ENCODE assay signal across 9 cellular contexts in the genomic region with DNA sequence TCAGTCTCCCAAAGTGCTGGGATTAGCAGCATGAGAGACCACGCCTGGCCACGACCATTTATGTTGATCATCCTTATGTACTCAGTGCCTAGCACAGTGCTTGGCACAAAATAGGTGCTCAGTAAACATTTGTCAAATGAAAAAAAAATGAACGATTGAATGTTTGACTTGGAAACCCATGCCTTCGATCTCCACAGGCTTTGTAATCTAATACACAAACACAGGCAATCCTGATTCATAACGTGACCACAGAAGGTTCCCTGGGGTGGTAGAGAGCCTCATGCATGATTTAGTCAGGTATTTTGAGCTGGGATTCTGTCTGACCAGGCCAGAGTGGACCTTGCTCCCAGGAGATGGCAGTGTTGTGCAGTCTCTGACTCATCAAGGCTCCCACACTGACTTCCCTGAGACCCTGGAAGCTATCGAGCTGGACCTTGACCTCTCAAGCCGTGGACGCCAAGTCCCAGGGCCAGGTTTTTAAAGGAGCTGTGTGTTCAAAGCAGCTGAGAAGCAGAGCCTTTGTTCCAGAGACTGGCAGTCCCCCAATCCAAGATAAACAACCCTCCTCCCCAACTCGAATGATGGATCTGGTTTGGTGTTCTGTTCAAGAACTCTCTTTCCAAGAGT.
DNase-seq lines count a peak whose midpoint lies in the region; ATAC-seq, FAIRE-seq and TF ChIP-seq lines count a peak whose summit lies in the region.
"Had no signal": no experiment of that assay in that cellular context is flagged by ENCODE, and none has a peak within 500 bp of the region (broad histone marks: within the 10 kb centered on the region; RNA-seq: fewer than 3 reads in every experiment).

No MANE protein-coding gene starts in this region.

- 0 out of 7 replicates have a peak, but pooled peaks cover 0 to 2% (median 0%) of the 10 kb centered on the region in 4 experiments for H3K27me3 ChIP-seq in H1 (replicated peaks in 1 of 4; ENCODE audit: control insufficient read depth in 3 of 4, extremely low read depth in 1 of 4, insufficient read depth in 3 of 4, low read length in 3 of 4)
- H3K27me3 ChIP-seq in upper lobe of right lung: no peaks in the 10 kb centered on the region

- WGBS in H1 (ENCODE audit: extremely low coverage in 1 of 2, insufficient coverage in 1 of 2, insufficient read length in 1 of 2, insufficient replicate concordance in 2 of 2, low coverage in 1 of 2, low lambda C conversion rate in 2 of 2, missing lambda C conversion rate in 1 of 2), 2 experiments: 59% methylated on average over 9 of the region's 9 CpGs; no CpG with 5 or more reads in 1 of the 2 experiments

- H3K14ac ChIP-seq in H1 (ENCODE audit: insufficient read length): no peak overlapping the region

- H2BK120ac ChIP-seq in H1 (replicated peaks; ENCODE audit: low read depth, low read length): no peak overlapping the region

- H4K91ac ChIP-seq in H1 (replicated peaks; ENCODE audit: insufficient read length, low read length): no peak overlapping the region

- H3K4me3 ChIP-seq in OCI-LY7 (ENCODE audit: low read depth, low read length, poor library complexity, severe bottlenecking): no peak overlapping the region
- no peak overlapping the region for H3K4me3 ChIP-seq in H1 (ENCODE audit: extremely low read depth in 1 of 4, insufficient read depth in 2 of 4, low read depth in 3 of 4, low read length in 4 of 4)
- no peak overlapping the region for H3K4me3 ChIP-seq in upper lobe of right lung

- peak; percentile 97 to 98 for TF ChIP-seq RAD21 in H1 (IDR thresholded peaks at IDR 0.05 in 1 of 2, conservative IDR thresholded peaks at IDR 0.05 in 1 of 2; ENCODE audit: low read depth in 2 of 2, low read length in 2 of 2)

- H2AFZ ChIP-seq in OCI-LY7 (ENCODE audit: low read length) (no peak overlapping the region), H1 (ENCODE audit: low read length) (peak overlapping the region; percentile 58; the same call in 1 of the 2 replicates)

- no peak overlapping the region for H2AK5ac ChIP-seq in H1 (ENCODE audit: low read depth, low read length)

- H3K4me2 ChIP-seq in OCI-LY7 (ENCODE audit: low read length) (no peak overlapping the region), H1 (ENCODE audit: insufficient read depth in 1 of 2, low read depth in 2 of 2, low read length in 2 of 2) (no peak overlapping the region)

- DNase-seq in OCI-LY7 (ENCODE audit: low spot score) (peak; percentile 45), H1 (ENCODE audit: low read depth in 1 of 2, low spot score in 2 of 2) (peak; percentile 54 to 79), medulla oblongata (ENCODE audit: extremely low spot score) (peak; percentile 65), upper lobe of right lung (no peak)

- no peak overlapping the region; the same call in 1 of the 2 replicates for H2BK20ac ChIP-seq in H1 (ENCODE audit: low read length)

- H3K4me1 ChIP-seq in OCI-LY7 (ENCODE audit: insufficient read depth, low read length, poor library complexity, severe bottlenecking) (no peaks in the 10 kb centered on the region), H1 (replicated peaks in 1 of 4; ENCODE audit: control insufficient read depth in 3 of 4, insufficient read depth in 4 of 4, low read length in 3 of 4) (peaks cover 0 to 3% (median 0%) of the 10 kb centered on the region in 4 experiments; a peak in 2 of 7 replicates), upper lobe of right lung (no peaks in the 10 kb centered on the region)

- POLR2A ChIA-PET in OCI-LY7 (lab: Charles Lee): no interaction called here
- POLR2A ChIA-PET in H1 (lab: Charles Lee; ENCODE audit: partially characterized antibody): interaction anchor here (0.7 kb wide), 1 partner anchor 573 kb away, joined by 4 read pairs; no protein-coding TSS in a partner anchor

- H3K36me3 ChIP-seq in OCI-LY7 (ENCODE audit: insufficient read depth, low read length) (no peaks in the 10 kb centered on the region), H1 (ENCODE audit: control insufficient read depth in 2 of 4, insufficient read depth in 4 of 4, low read length in 3 of 4) (no peaks in the 10 kb centered on the region), upper lobe of right lung (no peaks in the 10 kb centered on the region)

- TF ChIP-seq CTCF in 22Rv1 (IDR thresholded peaks at IDR 0.05) (peak; percentile 76), GM12874 (IDR thresholded peaks at IDR 0.05; ENCODE audit: insufficient read depth, low read depth, low read length) (peak; percentile 38), OCI-LY7 (conservative IDR thresholded peaks at IDR 0.05; ENCODE audit: low read length) (peak; percentile 69), H1 (IDR thresholded peaks at IDR 0.05; ENCODE audit: control extremely low read depth in 1 of 3, insufficient read depth in 1 of 3, low read depth in 1 of 3, low read length in 3 of 3) (peak; percentile 83 to 96 (median 88)), upper lobe of right lung (IDR thresholded peaks at IDR 0.05) (peak; percentile 54)

- 0 out of 2 replicates have a peak overlapping the region, but pooled peaks have one; percentile 54 for H2BK5ac ChIP-seq in H1 (ENCODE audit: low read depth, low read length)

- no peak overlapping the region for H3K4ac ChIP-seq in H1 (replicated peaks; ENCODE audit: insufficient read length, low read depth, low read length)

- H3K9ac ChIP-seq in H1 (replicated peaks in 1 of 4; ENCODE audit: extremely low read depth in 1 of 4, low read depth in 3 of 4, low read length in 3 of 4): no peak overlapping the region

- H3K9me3 ChIP-seq in OCI-LY7 (ENCODE audit: low read length): no peaks in the 10 kb centered on the region
- peaks cover 0 to 4% of the 10 kb centered on the region in 2 experiments; a peak in 2 of 4 replicates for H3K9me3 ChIP-seq in H1 (ENCODE audit: insufficient read depth in 2 of 2, low read depth in 1 of 2, low read length in 1 of 2)
- no peaks in the 10 kb centered on the region for H3K9me3 ChIP-seq in upper lobe of right lung

- ATAC-seq in HG03159 (IDR thresholded peaks at IDR 0.05; ENCODE audit: unreplicated experiment) (peak; percentile 66), upper lobe of right lung (peak; percentile 89), GM21825 (IDR thresholded peaks at IDR 0.05; ENCODE audit: unreplicated experiment) (no peak)

- H3K79me2 ChIP-seq in OCI-LY7 (ENCODE audit: insufficient read depth, low read depth, low read length) (no peaks in the 10 kb centered on the region), H1 (ENCODE audit: control insufficient read depth in 1 of 2, insufficient read depth in 2 of 2, low read length in 2 of 2) (no peaks in the 10 kb centered on the region)

- H3K9me2 ChIP-seq in OCI-LY7 (ENCODE audit: insufficient read depth, low read length): no peaks in the 10 kb centered on the region

- H3K56ac ChIP-seq in H1 (replicated peaks; ENCODE audit: insufficient read length, low read depth, low read length): no peak overlapping the region

- no peak for TF ChIP-seq POLR2A in H1 (IDR thresholded peaks at IDR 0.05; ENCODE audit: control extremely low read depth in 1 of 2, low read depth in 2 of 2, low read length in 2 of 2)

- H3K79me1 ChIP-seq in H1 (ENCODE audit: low read depth, low read length): no peaks in the 10 kb centered on the region

- no peak for TF ChIP-seq EP300 in H1 (IDR thresholded peaks at IDR 0.05; ENCODE audit: borderline replicate concordance in 1 of 2, low read depth in 2 of 2, low read length in 2 of 2)

- intact Hi-C loops in OCI-LY7 (cut with micrococcal nuclease; ENCODE audit: unreplicated experiment) (loop anchor here (5.0 kb wide), 1 partner anchor 568 kb away; no protein-coding TSS in a partner anchor), upper lobe of right lung (cut with DNase I) (no loop called here)

- H3K27ac ChIP-seq in 22Rv1 (no peak overlapping the region), OCI-LY7 (ENCODE audit: low read depth, low read length, poor library complexity, severe bottlenecking) (no peak overlapping the region), H1 (ENCODE audit: low read depth, low read length) (no peak overlapping the region), upper lobe of right lung (no peak overlapping the region)

- H2BK12ac ChIP-seq in H1 (ENCODE audit: low read depth, low read length): no peak overlapping the region

- H2BK15ac ChIP-seq in H1 (ENCODE audit: low read length): no peak overlapping the region; the same call in 1 of the 2 replicates

- H4K20me1 ChIP-seq in OCI-LY7 (ENCODE audit: insufficient read depth, low read length): no peaks in the 10 kb centered on the region
- no peaks in the 10 kb centered on the region for H4K20me1 ChIP-seq in H1 (replicated peaks in 1 of 2; ENCODE audit: control insufficient read depth in 1 of 2, insufficient read depth in 2 of 2, low read length in 2 of 2)

- CTCF ChIA-PET in OCI-LY7 (lab: Charles Lee; ENCODE audit: unreplicated experiment): interaction anchor here (0.5 to 1.0 kb wide), 2 partner anchors 18 to 42 kb away, joined by 4 to 6 read pairs; no protein-coding TSS in a partner anchor
- CTCF ChIA-PET in H1 (lab: Charles Lee; ENCODE audit: partially characterized antibody): interaction anchor here (0.6 to 5.8 kb wide), 61 partner anchors 8 to 934 kb away, joined by 3 to 55 read pairs (median 4); no protein-coding TSS in a partner anchor

- no peak overlapping the region for H3K23ac ChIP-seq in H1 (ENCODE audit: insufficient read length)

- no peak overlapping the region for H4K5ac ChIP-seq in H1 (ENCODE audit: insufficient read length, low read depth, low read length)

- no peaks in the 10 kb centered on the region for H3K23me2 ChIP-seq in H1 (ENCODE audit: low read depth, low read length)

- no peak overlapping the region for H3K18ac ChIP-seq in H1 (ENCODE audit: extremely low read depth, low read length)

- no peak overlapping the region for H4K8ac ChIP-seq in H1 (ENCODE audit: extremely low read depth, insufficient read depth, low read length)

- peak; percentile 99 for FAIRE-seq in H1 (lab: Jason Lieb, UNC)
- FAIRE-seq: frontal cortex had no signal

- no TSS peak for BruUV-seq in OCI-LY7 (replicated peaks; lab: Mats Ljungman, UMichigan)

TF ChIP-seq in H1, 55 proteins besides CTCF, POLR2A, EP300 and RAD21 (continues in another document):
- TF ChIP-seq JUN (IDR thresholded peaks at IDR 0.05; ENCODE audit: low read depth, low read length) (peak; percentile 46; the same call in 1 of the 2 replicates), FOSL1 (IDR thresholded peaks at IDR 0.05; ENCODE audit: insufficient read depth, low read depth, low read length) (no peak), YY1 (IDR thresholded peaks at IDR 0.05; ENCODE audit: low read depth, low read length) (0 out of 2 replicates have a peak, but pooled peaks have one; percentile 34), BACH1 (IDR thresholded peaks at IDR 0.05; ENCODE audit: low read length) (no peak), JUND (IDR thresholded peaks at IDR 0.05; ENCODE audit: low read length) (peak; percentile 91), TCF12 (IDR thresholded peaks at IDR 0.05; ENCODE audit: low read depth, low read length) (no peak), ZNF274 (IDR thresholded peaks at IDR 0.05; ENCODE audit: borderline replicate concordance, extremely low read depth, low read length) (no peak), CHD2 (IDR thresholded peaks at IDR 0.05; ENCODE audit: low read length) (no peak)

Comparison
In these comparisons a context has a peak if more than half of its experiments do, and no peak if none do; other contexts are left out.
1. CTCF ChIP-seq: peak in every context shown above with its lines; median percentile 88 in H1; 76 in 22Rv1; 69 in OCI-LY7; 54 in upper lobe of right lung; 38 in GM12874.